25 cellular contexts compared by ENCODE assay signal in the genomic region with DNA sequence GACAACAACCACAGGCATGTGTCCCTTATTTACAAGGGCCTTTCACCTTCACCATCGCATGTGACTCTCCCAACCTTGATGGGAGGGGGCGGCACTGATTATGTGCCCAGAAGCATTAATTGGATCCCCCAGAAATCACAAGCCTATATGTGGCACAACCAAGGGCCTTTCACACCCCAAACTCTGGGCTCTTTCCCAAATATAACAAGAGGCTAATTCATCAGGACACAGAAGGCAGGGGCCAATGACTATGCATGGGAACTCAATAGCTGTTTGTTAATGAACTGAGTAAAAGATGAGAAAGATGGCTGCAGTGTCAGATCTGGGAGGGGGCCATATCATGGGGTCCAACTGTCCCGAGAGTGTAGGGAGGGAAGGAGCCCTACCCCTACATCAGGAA.
"Had no signal": no experiment of that assay in that cellular context is flagged by ENCODE, and none has a peak within 500 bp of the region (broad histone marks: within the 10 kb centered on the region; RNA-seq: fewer than 3 reads in every experiment).

No MANE protein-coding gene starts in this region.

- H3K36me3 Mint-ChIP-seq: activated CD8-positive, alpha-beta memory T cell treated with anti-CD3 and anti-CD28 coated beads, Interleukin-2, amount 10 ng/mL, durations not matched to agents 7 days and 5 days; activated naive CD4-positive, alpha-beta T cell treated with anti-CD3 and anti-CD28 coated beads, Interleukin-2, amount 50 U/mL, for 72 hours; WTC11 had no signal

- H3K4me1 Mint-ChIP-seq: activated CD4-positive, alpha-beta T cell treated with anti-CD3 and anti-CD28 coated beads, Interleukin-2, amount 10 ng/mL, durations not matched to agents 24 days and 14 days; WTC11 had no signal

- H3K9me3 Mint-ChIP-seq: activated CD4-positive, alpha-beta T cell treated with anti-CD3 and anti-CD28 coated beads, Interleukin-2, amount 10 ng/mL, durations not matched to agents 24 days and 14 days; activated naive CD4-positive, alpha-beta T cell treated with anti-CD3 and anti-CD28 coated beads, Interleukin-2, amount 50 U/mL, for 72 hours; activated naive CD8-positive, alpha-beta T cell treated with anti-CD3 and anti-CD28 coated beads, Interleukin-2, amount 50 U/mL, for 24 hours; activated T-cell treated with anti-CD3 and anti-CD28 coated beads, Interleukin-2, amount 50 U/mL, for 24 hours; activated T-helper 1 cell treated with anti-CD3 and anti-CD28 coated beads, Interleukin-12 subunit alpha, Interleukin-12 subunit beta, Interleukin-2, Interleukin-4 antibody, amounts not matched to agents 30 ng/mL and 10 ng/mL and 1 ng/mL, durations not matched to agents 14 hours and 24 hours and 36 hours; T-helper 1 cell treated with Interleukin-12 subunit alpha and Interleukin-12 subunit beta and Interleukin-4 antibody, amounts not matched to agents 30 μg/mL and 1 μg/mL, for 36 hours; WTC11 had no signal

- H3K4me3 ChIP-seq: ascending aorta, body of pancreas, K562, SK-N-MC had no signal

- DNase-seq: activated CD4-positive, alpha-beta T cell treated with anti-CD3 and anti-CD28 coated beads for 1 hour; activated CD4-positive, alpha-beta T cell treated with anti-CD3 and anti-CD28 coated beads, Interleukin-2, amount 10 ng/mL, durations not matched to agents 24 days and 14 days; activated CD4-positive, alpha-beta T cell treated with anti-CD3 and anti-CD28 coated beads, Interleukin-2, amount 50 U/mL, for 48 hours; activated CD8-positive, alpha-beta memory T cell treated with anti-CD3 and anti-CD28 coated beads, Interleukin-2, amount 10 ng/mL, durations not matched to agents 7 days and 5 days; activated effector memory CD4-positive, alpha-beta T cell treated with Interleukin-2 at 50 U/mL for 16 hours; activated naive CD4-positive, alpha-beta T cell; activated naive CD8-positive, alpha-beta T cell treated with anti-CD3 and anti-CD28 coated beads, Interleukin-2, amount 50 U/mL, for 24 hours; activated T-cell treated with anti-CD3 and anti-CD28 coated beads, Interleukin-2, amount 50 U/mL, for 24 hours; amniotic stem cell; body of pancreas; central memory CD4-positive, alpha-beta T cell; Karpas-422; NCI-H1048; NCI-H146; NCI-H187 treated with DMSO at 0.1 percent for 48 hours; NCI-H2081 treated with DMSO at 0.1 percent for 48 hours; NCI-H524; RPMI8226 had no signal

- H3K36me3 ChIP-seq: ascending aorta had no signal

- H3K27ac Mint-ChIP-seq: activated CD4-positive, alpha-beta T cell treated with anti-CD3 and anti-CD28 coated beads, Interleukin-2, amount 10 ng/mL, durations not matched to agents 24 days and 14 days; activated CD8-positive, alpha-beta memory T cell treated with anti-CD3 and anti-CD28 coated beads, Interleukin-2, amount 10 ng/mL, durations not matched to agents 7 days and 5 days; activated naive CD8-positive, alpha-beta T cell treated with anti-CD3 and anti-CD28 coated beads, Interleukin-2, amount 50 U/mL, for 24 hours; activated T-cell treated with anti-CD3 and anti-CD28 coated beads, Interleukin-2, amount 50 U/mL, for 24 hours; activated T-helper 1 cell treated with anti-CD3 and anti-CD28 coated beads, Interleukin-12 subunit alpha, Interleukin-12 subunit beta, Interleukin-2, Interleukin-4 antibody, amounts not matched to agents 30 ng/mL and 10 ng/mL and 1 ng/mL, durations not matched to agents 14 hours and 24 hours and 36 hours; T-helper 1 cell treated with Interleukin-12 subunit alpha and Interleukin-12 subunit beta and Interleukin-4 antibody, amounts not matched to agents 30 μg/mL and 1 μg/mL, for 36 hours; WTC11 had no signal

- H3K27me3 Mint-ChIP-seq: activated CD4-positive, alpha-beta T cell treated with anti-CD3 and anti-CD28 coated beads, Interleukin-2, amount 10 ng/mL, durations not matched to agents 24 days and 14 days; activated CD8-positive, alpha-beta memory T cell treated with anti-CD3 and anti-CD28 coated beads, Interleukin-2, amount 10 ng/mL, durations not matched to agents 7 days and 5 days; activated naive CD8-positive, alpha-beta T cell treated with anti-CD3 and anti-CD28 coated beads, Interleukin-2, amount 50 U/mL, for 24 hours; activated T-cell treated with anti-CD3 and anti-CD28 coated beads, Interleukin-2, amount 50 U/mL, for 24 hours had no signal

- H3K27ac ChIP-seq: ascending aorta, body of pancreas, SK-N-MC had no signal

- H3K4me3 Mint-ChIP-seq: activated CD4-positive, alpha-beta T cell treated with anti-CD3 and anti-CD28 coated beads, Interleukin-2, amount 10 ng/mL, durations not matched to agents 24 days and 14 days; activated CD8-positive, alpha-beta memory T cell treated with anti-CD3 and anti-CD28 coated beads, Interleukin-2, amount 10 ng/mL, durations not matched to agents 7 days and 5 days; activated naive CD8-positive, alpha-beta T cell treated with anti-CD3 and anti-CD28 coated beads, Interleukin-2, amount 50 U/mL, for 24 hours; activated T-cell treated with anti-CD3 and anti-CD28 coated beads, Interleukin-2, amount 50 U/mL, for 24 hours; activated T-helper 1 cell treated with anti-CD3 and anti-CD28 coated beads, Interleukin-12 subunit alpha, Interleukin-12 subunit beta, Interleukin-2, Interleukin-4 antibody, amounts not matched to agents 30 ng/mL and 10 ng/mL and 1 ng/mL, durations not matched to agents 14 hours and 24 hours and 36 hours; T-helper 1 cell treated with Interleukin-12 subunit alpha and Interleukin-12 subunit beta and Interleukin-4 antibody, amounts not matched to agents 30 μg/mL and 1 μg/mL, for 36 hours; WTC11 had no signal

- H3K9me3 ChIP-seq: ascending aorta, body of pancreas had no signal

- H3K27me3 ChIP-seq: ascending aorta, body of pancreas had no signal

- H3K4me1 ChIP-seq: ascending aorta had no signal
